18 cellular contexts compared by ENCODE assay signal in the genomic region with DNA sequence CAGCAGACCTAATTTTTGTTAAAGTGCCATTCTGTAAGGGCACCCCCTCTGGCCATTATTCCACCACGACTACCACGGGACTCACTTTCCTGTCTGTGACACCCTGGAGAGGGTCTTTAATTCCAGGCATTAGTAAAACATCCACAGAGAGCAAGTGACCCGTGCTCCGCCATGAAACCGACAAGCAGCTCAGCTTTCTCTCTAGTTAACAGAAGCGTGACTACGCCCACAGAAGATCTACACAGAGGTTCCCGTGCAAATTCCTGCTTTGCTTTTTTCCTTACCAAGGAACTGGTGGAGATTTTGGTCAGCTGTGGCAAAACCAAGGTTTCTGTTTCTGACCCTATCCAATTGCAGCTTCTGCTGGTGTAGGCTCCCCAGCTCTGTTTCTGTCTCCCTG. TPM values are rescaled to one million over a fixed set of nuclear protein-coding genes. Genes with fewer than 3 reads are reported as not detected.
DNase-seq lines count a peak whose midpoint lies in the region; ATAC-seq and TF ChIP-seq lines count a peak whose summit lies in the region.
"Had no signal": no experiment of that assay in that cellular context is flagged by ENCODE, and none has a peak within 500 bp of the region (broad histone marks: within the 10 kb centered on the region; RNA-seq: fewer than 3 reads in every experiment).

No MANE protein-coding gene starts in this region.

- H3K9me3 ChIP-seq in muscle layer of duodenum (ENCODE audit: control insufficient read depth in 1 of 2, low read length in 2 of 2): no peaks in the 10 kb centered on the region

- CTCF ChIA-PET in activated CD4-positive, alpha-beta T cell treated with anti-CD3 and anti-CD28 coated beads, Interleukin-2, amount 10 ng/mL, durations not matched to agents 7 days and 5 days (lab: Charles Lee): interaction anchor here (0.6 to 1.4 kb wide), 5 partner anchors 9 to 296 kb away, joined by 3 to 4 read pairs (median 3); no protein-coding TSS in a partner anchor

- H3K27me3 Mint-ChIP-seq in brain: peaks cover 20% of the 10 kb centered on the region
- peaks cover 13% of the 10 kb centered on the region for H3K27me3 Mint-ChIP-seq in type B pancreatic cell
- peaks cover 13% of the 10 kb centered on the region for H3K27me3 Mint-ChIP-seq in activated CD4-positive, alpha-beta T cell treated with anti-CD3 and anti-CD28 coated beads, Interleukin-2, amount 10 ng/mL, durations not matched to agents 7 days and 5 days
- peaks cover 7 to 21% of the 10 kb centered on the region in 2 donors for H3K27me3 Mint-ChIP-seq in effector memory CD8-positive, alpha-beta T cell

- H3K4me1 Mint-ChIP-seq in brain: peaks cover 53% of the 10 kb centered on the region
- H3K4me1 Mint-ChIP-seq in type B pancreatic cell (ENCODE audit: unreplicated experiment): peaks cover 33% of the 10 kb centered on the region
- peaks cover 26% of the 10 kb centered on the region for H3K4me1 Mint-ChIP-seq in activated CD4-positive, alpha-beta T cell treated with anti-CD3 and anti-CD28 coated beads, Interleukin-2, amount 10 ng/mL, durations not matched to agents 7 days and 5 days
- peaks cover 3 to 18% of the 10 kb centered on the region in 2 donors for H3K4me1 Mint-ChIP-seq in effector memory CD8-positive, alpha-beta T cell (ENCODE audit: low read depth in 2 of 2)

- peak; percentile 57 for DNase-seq in NCI-H2107 treated with DMSO at 0.1 percent for 48 hours (lab: John Stamatoyannopoulos, UW; ENCODE audit: unreplicated experiment)
- no peak for DNase-seq in NCI-H2107 (lab: John Stamatoyannopoulos, UW)
- DNase-seq in type B pancreatic cell (ENCODE audit: extremely low spot score, unreplicated experiment): no peak
- DNase-seq in activated CD4-positive, alpha-beta T cell treated with anti-CD3 and anti-CD28 coated beads, Interleukin-2, amount 10 ng/mL, durations not matched to agents 7 days and 5 days: no peak
- no peak for DNase-seq in effector memory CD8-positive, alpha-beta T cell
- DNase-seq: 8988T; CD4-positive, CD25-positive, alpha-beta regulatory T cell; MV-4-11; NCI-H1417 treated with DMSO at 0.1 percent for 48 hours; NCI-H2029 treated with DMSO at 0.1 percent for 48 hours; NCI-H524; NK-92 treated with Interleukin-12 subunit alpha and Interleukin-12 subunit beta, amount 100 ng/mL, for 24 hours had no signal

- peak overlapping the region; percentile 58 for H3K27ac ChIP-seq in muscle layer of duodenum (ENCODE audit: low read length)

- no peaks in the 10 kb centered on the region for H3K27me3 ChIP-seq in muscle layer of duodenum (ENCODE audit: low read depth, low read length)

- TF ChIP-seq CTCF in brain (conservative IDR thresholded peaks at IDR 0.05) (no peak), type B pancreatic cell (conservative IDR thresholded peaks at IDR 0.05) (no peak)

- H3K4me1 ChIP-seq in muscle layer of duodenum (ENCODE audit: control insufficient read depth in 1 of 2, insufficient read depth in 2 of 2, low read length in 2 of 2): peaks cover 15 to 22% of the 10 kb centered on the region in 2 donors

- H3K36me3 ChIP-seq in muscle layer of duodenum (ENCODE audit: control insufficient read depth in 1 of 2, insufficient read depth in 2 of 2, low read length in 2 of 2): no peaks in the 10 kb centered on the region

- H3K27ac Mint-ChIP-seq in brain (peak overlapping the region in 3 of 5 experiments; percentile 40 to 92 (median 47)), type B pancreatic cell (peak overlapping the region; percentile 72)
- H3K27ac Mint-ChIP-seq in activated CD4-positive, alpha-beta T cell treated with anti-CD3 and anti-CD28 coated beads, Interleukin-2, amount 10 ng/mL, durations not matched to agents 7 days and 5 days: no peak overlapping the region
- H3K27ac Mint-ChIP-seq in effector memory CD8-positive, alpha-beta T cell: no peak overlapping the region
- H3K27ac Mint-ChIP-seq: CD4-positive, CD25-positive, alpha-beta regulatory T cell; IgD-negative memory B cell had no signal

- POLR2A ChIA-PET in activated CD4-positive, alpha-beta T cell treated with anti-CD3 and anti-CD28 coated beads, Interleukin-2, amount 10 ng/mL, durations not matched to agents 7 days and 5 days (lab: Charles Lee): no interaction called here

- no peak overlapping the region for H3K4me3 ChIP-seq in muscle layer of duodenum (ENCODE audit: low read depth in 1 of 2, low read length in 2 of 2)

- H3K9me3 Mint-ChIP-seq in brain: no peaks in the 10 kb centered on the region
- no peaks in the 10 kb centered on the region for H3K9me3 Mint-ChIP-seq in type B pancreatic cell
- H3K9me3 Mint-ChIP-seq in activated CD4-positive, alpha-beta T cell treated with anti-CD3 and anti-CD28 coated beads, Interleukin-2, amount 10 ng/mL, durations not matched to agents 7 days and 5 days: no peaks in the 10 kb centered on the region
- no peaks in the 10 kb centered on the region for H3K9me3 Mint-ChIP-seq in effector memory CD8-positive, alpha-beta T cell
- H3K9me3 Mint-ChIP-seq: H9, IgD-negative memory B cell had no signal

- ATAC-seq in HG02981 (IDR thresholded peaks at IDR 0.05; ENCODE audit: unreplicated experiment): no peak
- ATAC-seq in effector memory CD8-positive, alpha-beta T cell (replicated peaks): no peak

- peak overlapping the region in 1 of 5 experiments; percentile 42 for H3K4me3 Mint-ChIP-seq in brain
- H3K4me3 Mint-ChIP-seq in type B pancreatic cell: peak overlapping the region; percentile 73
- no peak overlapping the region for H3K4me3 Mint-ChIP-seq in activated CD4-positive, alpha-beta T cell treated with anti-CD3 and anti-CD28 coated beads, Interleukin-2, amount 10 ng/mL, durations not matched to agents 7 days and 5 days
- no peak overlapping the region for H3K4me3 Mint-ChIP-seq in effector memory CD8-positive, alpha-beta T cell
- H3K4me3 Mint-ChIP-seq: CD4-positive, CD25-positive, alpha-beta regulatory T cell; H9; IgD-negative memory B cell had no signal

- H3K36me3 Mint-ChIP-seq in brain (no peaks in the 10 kb centered on the region), type B pancreatic cell (no peaks in the 10 kb centered on the region)
- no peaks in the 10 kb centered on the region for H3K36me3 Mint-ChIP-seq in activated CD4-positive, alpha-beta T cell treated with anti-CD3 and anti-CD28 coated beads, Interleukin-2, amount 10 ng/mL, durations not matched to agents 7 days and 5 days (ENCODE audit: low read depth)
- no peaks in the 10 kb centered on the region for H3K36me3 Mint-ChIP-seq in effector memory CD8-positive, alpha-beta T cell (ENCODE audit: insufficient read depth)
- H3K36me3 Mint-ChIP-seq: CD4-positive, CD25-positive, alpha-beta regulatory T cell; IgD-negative memory B cell had no signal

RNA-seq across cellular contexts. Expression of gene SIGLEC15, which starts 4.4 kb away (rescaled TPM):
- polyA plus RNA-seq in brain (ENCODE audit: insufficient read depth, low read depth, low replicate concordance): 6.3 TPM
- total RNA-seq in type B pancreatic cell (ENCODE audit: low replicate concordance): 0.41 and 0.76 TPM in 2 replicates
- not detected for total RNA-seq in activated CD4-positive, alpha-beta T cell treated with anti-CD3 and anti-CD28 coated beads, Interleukin-2, amount 10 ng/mL, durations not matched to agents 7 days and 5 days
- total RNA-seq: CD4-positive, CD25-positive, alpha-beta regulatory T cell; SK-MEL-5 had no signal
- polyA plus RNA-seq: IgD-negative memory B cell had no signal

Comparison
In these comparisons a context has a peak if more than half of its experiments do, and no peak if none do; other contexts are left out.
1. H3K27ac Mint-ChIP-seq: peak in brain (3 of 5) and type B pancreatic cell (single experiment); none in activated CD4-positive, alpha-beta T cell treated with anti-CD3 and anti-CD28 coated beads, Interleukin-2, amount 10 ng/mL, durations not matched to agents 7 days and 5 days (single experiment) and effector memory CD8-positive, alpha-beta T cell (0 of 2).